8 cellular contexts compared by ENCODE assay signal in the genomic region with DNA sequence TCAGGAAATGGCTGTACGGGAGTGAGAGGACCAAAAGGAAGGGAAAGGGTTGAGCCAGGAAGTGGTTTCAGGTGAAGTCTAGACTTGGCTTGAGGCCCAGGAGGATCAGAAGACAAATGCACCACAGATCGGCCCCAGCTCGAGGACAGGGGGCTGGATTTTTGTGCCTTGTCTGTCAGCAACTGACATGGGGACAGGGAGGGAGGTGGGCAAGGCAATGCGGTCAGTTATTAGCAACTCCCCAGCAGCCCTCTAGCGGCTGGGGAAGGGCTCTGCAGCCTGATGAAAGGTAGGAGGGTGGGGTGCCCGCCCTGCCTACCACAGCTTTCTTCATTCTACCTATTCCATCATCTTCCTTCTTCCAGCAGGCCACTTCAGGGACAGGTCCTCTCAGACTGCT. TPM values are rescaled to one million over a fixed set of nuclear protein-coding genes. Genes with fewer than 3 reads are reported as not detected.
DNase-seq lines count a peak whose midpoint lies in the region; ATAC-seq and TF ChIP-seq lines count a peak whose summit lies in the region.

No MANE protein-coding gene starts in this region.

- H3K23ac ChIP-seq in mesenchymal stem cell (ENCODE audit: low read length in 2 of 2): no peak overlapping the region

- H3K4me3 ChIP-seq in AG10803 (ENCODE audit: low read length): no peak overlapping the region
- H3K4me3 ChIP-seq in GM12864 (ENCODE audit: low read depth, low read length): no peak overlapping the region
- no peak overlapping the region for H3K4me3 ChIP-seq in cardiac fibroblast (replicated peaks in 1 of 2; ENCODE audit: low read depth in 2 of 2, low read length in 2 of 2)
- no peak overlapping the region for H3K4me3 ChIP-seq in mesenchymal stem cell (ENCODE audit: insufficient read depth in 1 of 2, low read depth in 1 of 2, low read length in 2 of 2)

- no peak overlapping the region for H3K4ac ChIP-seq in mesenchymal stem cell (ENCODE audit: low read depth in 1 of 2, low read length in 2 of 2)

- H3K18ac ChIP-seq in mesenchymal stem cell (ENCODE audit: low read depth in 1 of 2, low read length in 2 of 2): peak overlapping the region; percentile 52 to 64

- H4K8ac ChIP-seq in mesenchymal stem cell (ENCODE audit: low read length): peak overlapping the region; percentile 12

- H3K36me3 ChIP-seq in mesenchymal stem cell (ENCODE audit: control insufficient read depth in 1 of 2, insufficient read depth in 2 of 2, low read depth in 1 of 2, low read length in 2 of 2): no peaks in the 10 kb centered on the region

- peak; percentile 59 for TF ChIP-seq CTCF in AG10803 (conservative IDR thresholded peaks at IDR 0.05; ENCODE audit: low read length)
- peak; percentile 95 for TF ChIP-seq CTCF in GM12864 (IDR thresholded peaks at IDR 0.05; ENCODE audit: low read depth, low read length, missing control alignments)
- TF ChIP-seq CTCF in cardiac fibroblast (IDR thresholded peaks at IDR 0.05; ENCODE audit: low read depth, low read length): peak; percentile 88

- H3K14ac ChIP-seq in mesenchymal stem cell (ENCODE audit: low read length in 2 of 2): no peak overlapping the region

- no peak for DNase-seq in AG10803 (ENCODE audit: low read depth)
- DNase-seq in GM12864 (ENCODE audit: low read depth): no peak
- DNase-seq in NCI-H69 (lab: John Stamatoyannopoulos, UW): peak; percentile 81
- DNase-seq in cardiac fibroblast (ENCODE audit: low read depth in 2 of 2): peak; percentile 30 to 32
- peak; percentile 28 for DNase-seq in mesenchymal stem cell
- DNase-seq in NCI-H187 treated with DMSO at 0.1 percent for 48 hours (lab: John Stamatoyannopoulos, UW): no peak

- ATAC-seq in HG02588 (IDR thresholded peaks at IDR 0.05; ENCODE audit: unreplicated experiment) (peak; percentile 78), GM21717 (IDR thresholded peaks at IDR 0.05; ENCODE audit: unreplicated experiment) (no peak)

- H2BK12ac ChIP-seq in mesenchymal stem cell (ENCODE audit: low read length in 2 of 2): peak overlapping the region; percentile 3 to 34

- H3K4me1 ChIP-seq in mesenchymal stem cell (ENCODE audit: control insufficient read depth, insufficient read depth, low read depth, low read length): no peaks in the 10 kb centered on the region

- H2BK5ac ChIP-seq in mesenchymal stem cell (ENCODE audit: low read depth, low read length, poor library complexity, severe bottlenecking): no peak overlapping the region

- H2AFZ ChIP-seq in mesenchymal stem cell (ENCODE audit: low read depth, low read length): no peak overlapping the region

- no peak overlapping the region for H2BK15ac ChIP-seq in mesenchymal stem cell (ENCODE audit: low read depth, poor library complexity, severe bottlenecking)

- H3K9ac ChIP-seq in mesenchymal stem cell (ENCODE audit: low read length): no peak overlapping the region

- H2AK5ac ChIP-seq in mesenchymal stem cell (ENCODE audit: low read length, severe bottlenecking): no peak overlapping the region

- no peak overlapping the region for H4K91ac ChIP-seq in mesenchymal stem cell (ENCODE audit: low read length)

- no peaks in the 10 kb centered on the region for H3K9me3 ChIP-seq in mesenchymal stem cell (ENCODE audit: control insufficient read depth, low read length)

- 64% methylated on average over 4 of the region's 6 CpGs for WGBS in mesenchymal stem cell

- H3K27ac ChIP-seq in mesenchymal stem cell (ENCODE audit: low read length, poor library complexity, severe bottlenecking): no peak overlapping the region

- no peak overlapping the region for H3K4me2 ChIP-seq in mesenchymal stem cell (ENCODE audit: low read length, poor library complexity, severe bottlenecking)

- peak overlapping the region; percentile 11 for H2BK120ac ChIP-seq in mesenchymal stem cell (ENCODE audit: low read depth, low read length)

- H3K79me1 ChIP-seq in mesenchymal stem cell (replicated peaks; ENCODE audit: low read length, poor library complexity, severe bottlenecking): no peaks in the 10 kb centered on the region

- no peaks in the 10 kb centered on the region for H3K27me3 ChIP-seq in mesenchymal stem cell (ENCODE audit: control insufficient read depth in 1 of 2, insufficient read depth in 1 of 2, low read length in 2 of 2)

RNA-seq across cellular contexts. Expression of a gene that starts 50.0 kb away (rescaled TPM):
- polyA plus RNA-seq in mesenchymal stem cell (2013, experiment 1 of 2): not detected
- polyA plus RNA-seq in mesenchymal stem cell (2013, experiment 2 of 2): not detected

Comparison
In these comparisons a context has a peak if more than half of its experiments do, and no peak if none do; other contexts are left out.
1. DNase-seq: peak in NCI-H69 (single experiment), cardiac fibroblast (2 of 2) and mesenchymal stem cell (single experiment); none in AG10803 (single experiment), GM12864 (single experiment) and NCI-H187 treated with DMSO at 0.1 percent for 48 hours (single experiment).
2. Peak in every context shown above with its lines, with median percentiles within 50 percentile points of each other: CTCF ChIP-seq.